Comparison of ENCODE assay signal across 11 cellular contexts in genomic region chr9:123834218-123834906, GRCh38.
DNase-seq lines count a peak whose midpoint lies in the region; ATAC-seq, FAIRE-seq and TF ChIP-seq lines count a peak whose summit lies in the region.
"Had no signal": no experiment of that assay in that cellular context is flagged by ENCODE, and none has a peak within 500 bp of the region (broad histone marks: within the 10 kb centered on the region; RNA-seq: fewer than 3 reads in every experiment).

No MANE protein-coding gene starts in this region.

- peaks cover 8% of the 10 kb centered on the region for H3K4me1 ChIP-seq in endocrine pancreas (ENCODE audit: control insufficient read depth, insufficient read depth, low read length)
- H3K4me1 ChIP-seq: breast epithelium had no signal

- H3K36me3 Mint-ChIP-seq in activated naive CD4-positive, alpha-beta T cell treated with anti-CD3 and anti-CD28 coated beads, Interleukin-2, amount 50 U/mL, for 72 hours: peaks cover 17 to 22% of the 10 kb centered on the region in 2 donors

- TF ChIP-seq POLR2A in GM12892 (IDR thresholded peaks at IDR 0.05; ENCODE audit: low read depth, low read length): no peak

- DNase-seq in GM12892 (ENCODE audit: insufficient read length): no peak
- DNase-seq in NCI-H82 (lab: John Stamatoyannopoulos, UW): peak; percentile 92
- DNase-seq in retina: peak; percentile 30
- DNase-seq in activated naive CD4-positive, alpha-beta T cell treated with anti-CD3 and anti-CD28 coated beads, Interleukin-2, amount 50 U/mL, for 72 hours (ENCODE audit: low spot score in 2 of 2): no peak
- no peak for DNase-seq in iPS-NIHi11 (ENCODE audit: low spot score)
- DNase-seq: activated CD8-positive, alpha-beta memory T cell treated with anti-CD3 and anti-CD28 coated beads, Interleukin-2, amount 50 U/mL, for 48 hours; GOT3 had no signal

- ATAC-seq in activated naive CD4-positive, alpha-beta T cell treated with anti-CD3 and anti-CD28 coated beads, Interleukin-2, amount 50 U/mL, for 72 hours: no peak
- ATAC-seq in HG02763 (IDR thresholded peaks at IDR 0.05; ENCODE audit: unreplicated experiment): no peak

- H3K9me3 Mint-ChIP-seq in activated naive CD4-positive, alpha-beta T cell treated with anti-CD3 and anti-CD28 coated beads, Interleukin-2, amount 50 U/mL, for 72 hours: peaks cover 10 to 14% of the 10 kb centered on the region in 2 donors

- H3K36me3 ChIP-seq in endocrine pancreas (ENCODE audit: control insufficient read depth, insufficient read depth, low read length): no peaks in the 10 kb centered on the region
- H3K36me3 ChIP-seq: breast epithelium had no signal

- no peaks in the 10 kb centered on the region for H3K9me3 ChIP-seq in endocrine pancreas (ENCODE audit: control insufficient read depth, low read length)

- H3K9ac ChIP-seq in endocrine pancreas (ENCODE audit: control insufficient read depth, insufficient read depth, low read length): no peak overlapping the region

- peak; percentile 24 for FAIRE-seq in GM12892 (lab: Jason Lieb, UNC)

- H3K27me3 ChIP-seq in endocrine pancreas (ENCODE audit: control insufficient read depth, insufficient read depth, low read length): no peaks in the 10 kb centered on the region
- H3K27me3 ChIP-seq: breast epithelium, tibial nerve had no signal

- no peak overlapping the region for H3K27ac Mint-ChIP-seq in activated naive CD4-positive, alpha-beta T cell treated with anti-CD3 and anti-CD28 coated beads, Interleukin-2, amount 50 U/mL, for 72 hours

- H3K4me3 ChIP-seq in endocrine pancreas (ENCODE audit: control insufficient read depth, insufficient read depth, low read length): peak overlapping the region; percentile 45
- H3K4me3 ChIP-seq: breast epithelium, tibial nerve had no signal

Comparison
In these comparisons a context has a peak if more than half of its experiments do, and no peak if none do; other contexts are left out.
1. DNase-seq: peak in NCI-H82 (single experiment) and retina (single experiment); none in GM12892 (single experiment), activated naive CD4-positive, alpha-beta T cell treated with anti-CD3 and anti-CD28 coated beads, Interleukin-2, amount 50 U/mL, for 72 hours (0 of 2) and iPS-NIHi11 (single experiment).